Comparison of ENCODE assay signal across 12 cellular contexts in genomic region chr14:35827678-35828472, GRCh38. TPM values are rescaled to one million over a fixed set of nuclear protein-coding genes. Genes with fewer than 3 reads are reported as not detected.
DNase-seq lines count a peak whose midpoint lies in the region; ATAC-seq, FAIRE-seq and TF ChIP-seq lines count a peak whose summit lies in the region.
"Had no signal": no experiment of that assay in that cellular context is flagged by ENCODE, and none has a peak within 500 bp of the region (broad histone marks: within the 10 kb centered on the region; RNA-seq: fewer than 3 reads in every experiment).

No MANE protein-coding gene starts in this region.

- POLR2A ChIA-PET in CD8-positive, alpha-beta memory T cell (lab: Charles Lee), result interaction anchor here (0.6 kb wide), 1 partner anchor 19 kb away, joined by 3 read pairs; the partner anchor contains the start of gene RALGAPA1

- H3K9ac ChIP-seq in astrocyte (ENCODE audit: low read length), result peak overlapping the region; percentile 98

- peaks cover 15 to 26% (median 24%) of the 10 kb centered on the region in 3 donors for H3K4me1 Mint-ChIP-seq in CD8-positive, alpha-beta memory T cell
- peaks cover 9 to 16% (median 10%) of the 10 kb centered on the region in 3 donors for H3K4me1 Mint-ChIP-seq in IgD-negative memory B cell
- peaks cover 7% of the 10 kb centered on the region for H3K4me1 Mint-ChIP-seq in astrocyte (ENCODE audit: low read depth, unreplicated experiment)
- peaks cover 9 to 22% (median 14%) of the 10 kb centered on the region in 3 donors for H3K4me1 Mint-ChIP-seq in naive B cell

- H3K79me2 ChIP-seq in astrocyte (ENCODE audit: insufficient read depth, low read length), result peaks cover 20% of the 10 kb centered on the region

- no peaks in the 10 kb centered on the region for H3K9me3 ChIP-seq in CD8-positive, alpha-beta memory T cell (ENCODE audit: low read length)
- H3K9me3 ChIP-seq in astrocyte (ENCODE audit: insufficient read depth, low read depth, low read length) (no peaks in the 10 kb centered on the region), sigmoid colon (no peaks in the 10 kb centered on the region), body of pancreas (no peaks in the 10 kb centered on the region)
- H3K9me3 ChIP-seq: transverse colon had no signal

- TF ChIP-seq CTCF in astrocyte (IDR thresholded peaks at IDR 0.05; ENCODE audit: insufficient read depth, low read depth, low read length) (no peak), sigmoid colon (IDR thresholded peaks at IDR 0.05) (no peak), body of pancreas (IDR thresholded peaks at IDR 0.05) (no peak)

- peak overlapping the region; percentile 88 to 98 (median 92) for H3K4me3 Mint-ChIP-seq in CD8-positive, alpha-beta memory T cell
- peak overlapping the region; percentile 74 to 98 (median 94) for H3K4me3 Mint-ChIP-seq in IgD-negative memory B cell
- H3K4me3 Mint-ChIP-seq in astrocyte (ENCODE audit: unreplicated experiment), result peak overlapping the region; percentile 94
- H3K4me3 Mint-ChIP-seq in naive B cell, result peak overlapping the region; percentile 5 to 97 (median 92)

- H3K4me2 ChIP-seq in astrocyte (ENCODE audit: low read length), result peak overlapping the region; percentile 94

- no peak for DNase-seq in CD8-positive, alpha-beta memory T cell
- DNase-seq in astrocyte (ENCODE audit: low read depth) (no peak), naive B cell (no peak), iPS-NIHi7 (ENCODE audit: extremely low spot score) (no peak), sigmoid colon (no peak), mucosa of gallbladder (ENCODE audit: low spot score) (no peak), body of pancreas (no peak)
- DNase-seq: effector CD4-positive, alpha-beta T cell; NCI-H1436 treated with DMSO at 0.1 percent for 48 hours; stimulated activated CD4-positive, alpha-beta T cell treated with anti-CD3 and anti-CD28 coated beads, Interleukin-4, amount 100 ng/mL, for 1 hour; transverse colon had no signal

- H3K27me3 Mint-ChIP-seq in CD8-positive, alpha-beta memory T cell, result no peaks in the 10 kb centered on the region
- H3K27me3 Mint-ChIP-seq in IgD-negative memory B cell (no peaks in the 10 kb centered on the region), astrocyte (ENCODE audit: low read depth, unreplicated experiment) (no peaks in the 10 kb centered on the region), naive B cell (no peaks in the 10 kb centered on the region)

- no peak overlapping the region for H3K27ac ChIP-seq in CD8-positive, alpha-beta memory T cell (ENCODE audit: low read depth, low read length)
- H3K27ac ChIP-seq in astrocyte (ENCODE audit: low read depth, low read length) (no peak overlapping the region), sigmoid colon (no peak overlapping the region), body of pancreas (no peak overlapping the region)

- H3K36me3 Mint-ChIP-seq in CD8-positive, alpha-beta memory T cell, result peaks cover 0 to 22% (median 1%) of the 10 kb centered on the region in 3 donors
- no peaks in the 10 kb centered on the region for H3K36me3 Mint-ChIP-seq in IgD-negative memory B cell
- no peaks in the 10 kb centered on the region for H3K36me3 Mint-ChIP-seq in astrocyte (ENCODE audit: low read depth, unreplicated experiment)
- H3K36me3 Mint-ChIP-seq in naive B cell, result no peaks in the 10 kb centered on the region

- CTCF ChIA-PET in CD8-positive, alpha-beta memory T cell (lab: Charles Lee), result interaction anchor here (1.6 to 3.9 kb wide), 2 partner anchors 11 to 19 kb away, joined by 5 to 31 read pairs; partner anchors contain the start of gene RALGAPA1

- no peaks in the 10 kb centered on the region for H3K9me3 Mint-ChIP-seq in CD8-positive, alpha-beta memory T cell
- H3K9me3 Mint-ChIP-seq in IgD-negative memory B cell (no peaks in the 10 kb centered on the region), astrocyte (ENCODE audit: unreplicated experiment) (no peaks in the 10 kb centered on the region), naive B cell (no peaks in the 10 kb centered on the region)

- ATAC-seq in naive B cell (ENCODE audit: low read depth in 2 of 2) (no peak), body of pancreas (no peak)

- H2AFZ ChIP-seq in astrocyte (ENCODE audit: low read depth, low read length), result no peak overlapping the region

- TF ChIP-seq POLR2A in sigmoid colon (IDR thresholded peaks at IDR 0.05) (no peak), body of pancreas (IDR thresholded peaks at IDR 0.05) (no peak)

- peak overlapping the region in 4 of 8 donors; percentile 64 to 88 (median 86) for H3K27ac Mint-ChIP-seq in CD8-positive, alpha-beta memory T cell
- H3K27ac Mint-ChIP-seq in IgD-negative memory B cell (peak overlapping the region in 2 of 3 donors; percentile 31 to 92), astrocyte (ENCODE audit: unreplicated experiment) (peak overlapping the region; percentile 56), naive B cell (peak overlapping the region in 3 of 6 donors; percentile 60 to 74 (median 69))

- no peak for FAIRE-seq in astrocyte (lab: Jason Lieb, UNC)

- peaks cover 9% of the 10 kb centered on the region for H4K20me1 ChIP-seq in astrocyte (ENCODE audit: insufficient read depth, low read length)

- TF ChIP-seq EP300 in sigmoid colon (IDR thresholded peaks at IDR 0.05), result no peak

- H3K4me3 ChIP-seq in CD8-positive, alpha-beta memory T cell (ENCODE audit: low read length), result no peak overlapping the region
- H3K4me3 ChIP-seq in astrocyte (ENCODE audit: insufficient read depth, low read depth, low read length) (peak overlapping the region; percentile 89), sigmoid colon (no peak overlapping the region), body of pancreas (no peak overlapping the region)

- H3K27me3 ChIP-seq in CD8-positive, alpha-beta memory T cell (ENCODE audit: insufficient read depth, low read length, poor library complexity, severe bottlenecking), result no peaks in the 10 kb centered on the region
- no peaks in the 10 kb centered on the region for H3K27me3 ChIP-seq in astrocyte (ENCODE audit: insufficient read depth, low read length)
- H3K27me3 ChIP-seq in sigmoid colon, result no peaks in the 10 kb centered on the region
- H3K27me3 ChIP-seq in body of pancreas, result no peaks in the 10 kb centered on the region
- H3K27me3 ChIP-seq: transverse colon had no signal

- peaks cover 18% of the 10 kb centered on the region for H3K4me1 ChIP-seq in CD8-positive, alpha-beta memory T cell (ENCODE audit: insufficient read depth, low read length)
- H3K4me1 ChIP-seq in astrocyte (ENCODE audit: insufficient read depth, low read length), result peaks cover 7% of the 10 kb centered on the region
- peaks cover 0 to 13% (median 8%) of the 10 kb centered on the region in 4 donors for H3K4me1 ChIP-seq in sigmoid colon
- H3K4me1 ChIP-seq in body of pancreas, result peaks cover 5% of the 10 kb centered on the region

- intact Hi-C loops in sigmoid colon (cut with DNase I) (loop anchor here (2.0 to 10.0 kb wide), 3 partner anchors 17 to 783 kb away; partner anchors contain the start of genes FAM177A1 and NFKBIA), body of pancreas (cut with DNase I) (no loop called here)

- no peaks in the 10 kb centered on the region for H3K36me3 ChIP-seq in CD8-positive, alpha-beta memory T cell (ENCODE audit: insufficient read depth, low read length)
- H3K36me3 ChIP-seq in astrocyte (ENCODE audit: insufficient read depth, low read length) (peaks cover 2% of the 10 kb centered on the region), sigmoid colon (peaks cover 0 to 12% (median 4%) of the 10 kb centered on the region in 4 donors), body of pancreas (replicated peaks in 1 of 2; ENCODE audit: insufficient read depth in 1 of 2, low read depth in 2 of 2) (peaks cover 0 to 4% of the 10 kb centered on the region in 2 donors)

- WGBS in sigmoid colon, 2 donors, result 91 to 94% methylated on average over 11 of the region's 11 CpGs
- WGBS in body of pancreas, 2 donors, result 80 to 88% methylated on average over 11 of the region's 11 CpGs

RNA-seq across cellular contexts. Expression of gene BRMS1L, which starts 1.7 kb away (rescaled TPM):
- 10 to 100 TPM in 1 of 2 experiments, 1 to 10 TPM in 1; 7.9 to 10.0 TPM for total RNA-seq in CD8-positive, alpha-beta memory T cell
- 4.0 TPM for polyA plus RNA-seq in CD8-positive, alpha-beta memory T cell
- polyA plus RNA-seq in IgD-negative memory B cell (1.9 TPM), naive B cell (ENCODE audit: low read depth in 6 of 6) (1 to 10 TPM; 1.4 to 5.0 (median 3.1) TPM), sigmoid colon (1 to 10 TPM; 4.2 to 4.6 (median 4.4) TPM)
- total RNA-seq in astrocyte (9.6 and 12.0 TPM in 2 replicates), sigmoid colon (10 to 100 TPM in 2 of 4 donors, 1 to 10 TPM in 2; 5.8 to 10.5 (median 9.7) TPM), mucosa of gallbladder (6.1 TPM), body of pancreas (1 to 10 TPM; 4.3 to 5.2 TPM)

RNA-seq across cellular contexts. Expression of gene RALGAPA1, which starts 18.8 kb away (rescaled TPM):
- total RNA-seq in CD8-positive, alpha-beta memory T cell, result 10 to 100 TPM; 28.2 to 37.9 TPM
- 29.3 TPM for polyA plus RNA-seq in CD8-positive, alpha-beta memory T cell
- polyA plus RNA-seq in IgD-negative memory B cell, result 24.6 TPM
- total RNA-seq in astrocyte, result 24.8 TPM in 2 replicates
- 10 to 100 TPM in 5 of 6 donors, 1 to 10 TPM in 1; 9.7 to 29.8 (median 20.7) TPM for polyA plus RNA-seq in naive B cell (ENCODE audit: low read depth in 6 of 6)
- 10 to 100 TPM; 58.6 to 89.9 (median 75.1) TPM for total RNA-seq in sigmoid colon
- polyA plus RNA-seq in sigmoid colon, result 10 to 100 TPM; 10.2 to 15.8 (median 12.6) TPM
- 63.1 TPM for total RNA-seq in mucosa of gallbladder
- 10 to 100 TPM; 34.9 to 48.8 TPM for total RNA-seq in body of pancreas
